Comparison of ENCODE assay signal across 16 cellular contexts in the genomic region with DNA sequence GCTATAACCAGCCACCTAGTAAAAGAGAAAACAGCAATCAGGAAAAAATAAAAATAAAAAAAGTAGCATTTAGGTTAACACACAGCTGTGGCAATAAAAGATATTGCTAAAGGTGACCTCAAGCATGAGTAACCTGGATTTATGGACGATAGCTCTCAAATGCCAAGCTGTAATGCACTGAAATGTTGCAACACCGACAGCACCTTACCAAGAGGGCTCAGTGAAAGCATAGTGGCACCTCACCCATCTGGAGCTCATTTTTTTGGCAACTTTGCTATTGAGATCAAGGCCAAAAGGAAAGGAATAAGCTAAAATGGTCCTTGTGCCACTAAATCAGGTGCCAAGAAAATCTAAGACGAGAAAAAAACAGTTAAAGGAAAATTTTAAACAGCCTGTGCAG. TPM values are rescaled to one million over a fixed set of nuclear protein-coding genes. Genes with fewer than 3 reads are reported as not detected.
DNase-seq lines count a peak whose midpoint lies in the region; ATAC-seq and TF ChIP-seq lines count a peak whose summit lies in the region.
"Had no signal": no experiment of that assay in that cellular context is flagged by ENCODE, and none has a peak within 500 bp of the region (broad histone marks: within the 10 kb centered on the region; RNA-seq: fewer than 3 reads in every experiment).

No MANE protein-coding gene starts in this region.

- no peak overlapping the region for H3K9ac ChIP-seq in DND-41 (ENCODE audit: low read depth, low read length)

- H3K27me3 ChIP-seq in DND-41 (ENCODE audit: insufficient read depth, low read length, poor library complexity), result no peaks in the 10 kb centered on the region
- H3K27me3 ChIP-seq: esophagus muscularis mucosa, right atrium auricular region had no signal

- ATAC-seq in DND-41 (ENCODE audit: insufficient read depth, low read depth), result no peak
- no peak for ATAC-seq in stimulated activated naive CD8-positive, alpha-beta T cell treated with anti-CD3 and anti-CD28 coated beads, Interleukin-15, amount 100 ng/mL, for 72 hours
- ATAC-seq in HG03159 (IDR thresholded peaks at IDR 0.05; ENCODE audit: unreplicated experiment), result no peak

- no peak overlapping the region for H3K27ac Mint-ChIP-seq in brain
- H3K27ac Mint-ChIP-seq in nephron, result no peak overlapping the region
- H3K27ac Mint-ChIP-seq in stimulated activated naive CD8-positive, alpha-beta T cell treated with anti-CD3 and anti-CD28 coated beads, Interleukin-15, amount 100 ng/mL, for 72 hours, result no peak overlapping the region
- no peak overlapping the region for H3K27ac Mint-ChIP-seq in activated naive CD8-positive, alpha-beta T cell treated with anti-CD3 and anti-CD28 coated beads for 36 hours
- H3K27ac Mint-ChIP-seq: T-helper 2 cell treated with Interferon-gamma antibody and Interleukin-4, amounts not matched to agents 5 μg/mL and 100 μg/mL, for 36 hours had no signal

- peaks cover 35% of the 10 kb centered on the region for H3K36me3 Mint-ChIP-seq in brain
- peaks cover 32% of the 10 kb centered on the region for H3K36me3 Mint-ChIP-seq in nephron (ENCODE audit: low read depth)
- peaks cover 31% of the 10 kb centered on the region for H3K36me3 Mint-ChIP-seq in activated naive CD8-positive, alpha-beta T cell treated with anti-CD3 and anti-CD28 coated beads for 36 hours

- H3K4me3 ChIP-seq in DND-41 (ENCODE audit: low read depth in 1 of 2, low read length in 2 of 2), result no peak overlapping the region; a peak in 1 of 4 replicates
- H3K4me3 ChIP-seq: esophagus muscularis mucosa, right atrium auricular region had no signal

- no peak for DNase-seq in DND-41
- DNase-seq in NCI-H2171 (lab: John Stamatoyannopoulos, UW), result peak; percentile 44
- DNase-seq in stimulated activated naive CD8-positive, alpha-beta T cell treated with anti-CD3 and anti-CD28 coated beads, Interleukin-15, amount 100 ng/mL, for 72 hours, result no peak
- DNase-seq in activated naive CD8-positive, alpha-beta T cell treated with anti-CD3 and anti-CD28 coated beads for 36 hours, result no peak
- DNase-seq in DMS79 treated with DMSO at 0.1 percent for 48 hours (lab: John Stamatoyannopoulos, UW), result no peak
- DNase-seq: activated CD4-positive, CD25-positive, alpha-beta regulatory T cell treated with anti-CD3 and anti-CD28 coated beads, Interleukin-2, amount 50 U/mL, for 72 hours; activated gamma-delta T cell treated with Interleukin-2 at 50 U/mL for 16 hours; dermis blood vessel endothelial cell; NCI-H2029 treated with DMSO at 0.1 percent for 48 hours; Right ventricle myocardium superior had no signal

- H4K20me1 ChIP-seq in DND-41 (ENCODE audit: insufficient read depth, low read length), result 0 out of 2 replicates have a peak, but pooled peaks cover 2% of the 10 kb centered on the region

- peaks cover 32% of the 10 kb centered on the region for H3K79me2 ChIP-seq in DND-41 (ENCODE audit: insufficient read depth, low read length)

- H3K4me2 ChIP-seq in DND-41 (ENCODE audit: insufficient read depth, low read length), result peak overlapping the region; percentile 86; the same call in 1 of the 2 replicates

- H3K9me3 Mint-ChIP-seq in brain (peaks cover 0 to 3% (median 0%) of the 10 kb centered on the region in 5 experiments), nephron (no peaks in the 10 kb centered on the region)
- no peaks in the 10 kb centered on the region for H3K9me3 Mint-ChIP-seq in stimulated activated naive CD8-positive, alpha-beta T cell treated with anti-CD3 and anti-CD28 coated beads, Interleukin-15, amount 100 ng/mL, for 72 hours
- H3K9me3 Mint-ChIP-seq in activated naive CD8-positive, alpha-beta T cell treated with anti-CD3 and anti-CD28 coated beads for 36 hours, result no peaks in the 10 kb centered on the region
- H3K9me3 Mint-ChIP-seq: T-helper 2 cell treated with Interferon-gamma antibody and Interleukin-4, amounts not matched to agents 5 μg/mL and 100 μg/mL, for 36 hours had no signal

- H3K4me3 Mint-ChIP-seq in brain, result peak overlapping the region in 4 of 5 experiments; percentile 12 to 95 (median 47)
- peak overlapping the region in 2 of 3 experiments; percentile 29 to 48 for H3K4me3 Mint-ChIP-seq in nephron
- H3K4me3 Mint-ChIP-seq in stimulated activated naive CD8-positive, alpha-beta T cell treated with anti-CD3 and anti-CD28 coated beads, Interleukin-15, amount 100 ng/mL, for 72 hours, result no peak overlapping the region
- H3K4me3 Mint-ChIP-seq in activated naive CD8-positive, alpha-beta T cell treated with anti-CD3 and anti-CD28 coated beads for 36 hours, result no peak overlapping the region

- peaks cover 38% of the 10 kb centered on the region for H3K36me3 ChIP-seq in DND-41 (ENCODE audit: insufficient read depth, low read length)

- H3K4me1 Mint-ChIP-seq in brain (peaks cover 25% of the 10 kb centered on the region), nephron (peaks cover 18% of the 10 kb centered on the region)
- H3K4me1 Mint-ChIP-seq in stimulated activated naive CD8-positive, alpha-beta T cell treated with anti-CD3 and anti-CD28 coated beads, Interleukin-15, amount 100 ng/mL, for 72 hours, result peaks cover 16% of the 10 kb centered on the region
- H3K4me1 Mint-ChIP-seq in activated naive CD8-positive, alpha-beta T cell treated with anti-CD3 and anti-CD28 coated beads for 36 hours, result peaks cover 24% of the 10 kb centered on the region

- H3K27ac ChIP-seq in DND-41 (ENCODE audit: low read length), result no peak overlapping the region
- H3K27ac ChIP-seq: esophagus muscularis mucosa, right atrium auricular region had no signal

- H3K27me3 Mint-ChIP-seq in brain (peaks cover 4% of the 10 kb centered on the region), nephron (ENCODE audit: low read depth) (no peaks in the 10 kb centered on the region)
- H3K27me3 Mint-ChIP-seq in stimulated activated naive CD8-positive, alpha-beta T cell treated with anti-CD3 and anti-CD28 coated beads, Interleukin-15, amount 100 ng/mL, for 72 hours, result no peaks in the 10 kb centered on the region
- H3K27me3 Mint-ChIP-seq in activated naive CD8-positive, alpha-beta T cell treated with anti-CD3 and anti-CD28 coated beads for 36 hours, result no peaks in the 10 kb centered on the region

- peaks cover 39% of the 10 kb centered on the region for H3K4me1 ChIP-seq in DND-41 (ENCODE audit: insufficient read depth, low read length)

- no peak for TF ChIP-seq CTCF in DND-41 (IDR thresholded peaks at IDR 0.05; ENCODE audit: borderline replicate concordance, extremely low read depth, low read length, poor library complexity, severe bottlenecking)
- TF ChIP-seq CTCF in brain (conservative IDR thresholded peaks at IDR 0.05), result no peak
- TF ChIP-seq CTCF in nephron (IDR thresholded peaks at IDR 0.05; ENCODE audit: unreplicated experiment in 3 of 3), result no peak

- no peak overlapping the region for H2AFZ ChIP-seq in DND-41 (ENCODE audit: low read depth, low read length)

- no peaks in the 10 kb centered on the region for H3K9me3 ChIP-seq in DND-41 (ENCODE audit: insufficient read depth, low read length, severe bottlenecking)
- H3K9me3 ChIP-seq: esophagus muscularis mucosa, right atrium auricular region had no signal

RNA-seq across cellular contexts. Expression of gene HACD2, which starts 2.5 kb away (rescaled TPM):
- 24.5 TPM for polyA plus RNA-seq in brain (ENCODE audit: insufficient read depth, low read depth, low replicate concordance)
- 10 to 100 TPM; 30.7 to 31.0 TPM for total RNA-seq in activated naive CD8-positive, alpha-beta T cell treated with anti-CD3 and anti-CD28 coated beads for 36 hours

Comparison
In these comparisons a context has a peak if more than half of its experiments do, and no peak if none do; other contexts are left out.
1. H3K4me3 Mint-ChIP-seq: peak in brain (4 of 5) and nephron (2 of 3); none in stimulated activated naive CD8-positive, alpha-beta T cell treated with anti-CD3 and anti-CD28 coated beads, Interleukin-15, amount 100 ng/mL, for 72 hours (0 of 2) and activated naive CD8-positive, alpha-beta T cell treated with anti-CD3 and anti-CD28 coated beads for 36 hours (single experiment).